14 cellular contexts compared by ENCODE assay signal in genomic region chr7:139060838-139061237, GRCh38. TPM values are rescaled to one million over a fixed set of nuclear protein-coding genes. Genes with fewer than 3 reads are reported as not detected.
A peak's percentile ranks its signal among the peaks of the same experiment; 100 is the strongest.
DNase-seq lines count a peak whose midpoint lies in the region; ATAC-seq and TF ChIP-seq lines count a peak whose summit lies in the region.
"Had no signal": no experiment of that assay in that cellular context is flagged by ENCODE, and none has a peak within 500 bp of the region (broad histone marks: within the 10 kb centered on the region; RNA-seq: fewer than 3 reads in every experiment).

No MANE protein-coding gene starts in this region.

- CTCF ChIA-PET in T-cell (lab: Charles Lee): interaction anchor here (0.9 to 2.6 kb wide), 6 partner anchors 10 to 174 kb away, joined by 3 to 23 read pairs (median 4); no protein-coding TSS in a partner anchor

- no peaks in the 10 kb centered on the region for H3K4me1 ChIP-seq in psoas muscle
- H3K4me1 ChIP-seq in tibial artery: no peaks in the 10 kb centered on the region

- peak overlapping the region; percentile 85 for H3K27ac Mint-ChIP-seq in activated T-cell treated with anti-CD3 and anti-CD28 coated beads, Interleukin-2, amount 50 U/mL, for 24 hours
- H3K27ac Mint-ChIP-seq in T-cell: peak overlapping the region; percentile 50 to 65
- peak overlapping the region; percentile 64 to 91 for H3K27ac Mint-ChIP-seq in effector memory CD8-positive, alpha-beta T cell

- H3K9me3 Mint-ChIP-seq in activated T-cell treated with anti-CD3 and anti-CD28 coated beads, Interleukin-2, amount 50 U/mL, for 24 hours: no peaks in the 10 kb centered on the region
- no peaks in the 10 kb centered on the region for H3K9me3 Mint-ChIP-seq in T-cell
- H3K9me3 Mint-ChIP-seq in effector memory CD8-positive, alpha-beta T cell: no peaks in the 10 kb centered on the region

- no peak for DNase-seq in activated T-cell treated with anti-CD3 and anti-CD28 coated beads, Interleukin-2, amount 50 U/mL, for 24 hours
- DNase-seq in activated T-cell treated with anti-CD3 and anti-CD28 coated beads for 4 hours (no peak), T-cell (no peak), psoas muscle (no peak), tibial artery (no peak), NCI-H82 (lab: John Stamatoyannopoulos, UW) (no peak)
- DNase-seq in effector memory CD8-positive, alpha-beta T cell: no peak
- DNase-seq: effector CD4-positive, alpha-beta T cell; NCI-H1930; NCI-H510A; SIG-M5 had no signal

- peaks cover 93% of the 10 kb centered on the region for H3K36me3 Mint-ChIP-seq in activated T-cell treated with anti-CD3 and anti-CD28 coated beads, Interleukin-2, amount 50 U/mL, for 24 hours (ENCODE audit: low read depth)
- H3K36me3 Mint-ChIP-seq in T-cell: peaks cover 69% of the 10 kb centered on the region
- H3K36me3 Mint-ChIP-seq in effector memory CD8-positive, alpha-beta T cell (ENCODE audit: insufficient read depth): peaks cover 100% of the 10 kb centered on the region

- ATAC-seq in T-cell (replicated peaks in 1 of 4) (no peak), psoas muscle (no peak), HG02981 (IDR thresholded peaks at IDR 0.05; ENCODE audit: unreplicated experiment) (no peak)
- ATAC-seq in effector memory CD8-positive, alpha-beta T cell (replicated peaks): no peak
- ATAC-seq: sciatic nerve had no signal

- H3K27me3 ChIP-seq in psoas muscle (ENCODE audit: insufficient read depth in 3 of 3, low read length in 2 of 3): no peaks in the 10 kb centered on the region
- H3K27me3 ChIP-seq in tibial artery: no peaks in the 10 kb centered on the region

- H3K36me3 ChIP-seq in psoas muscle (ENCODE audit: insufficient read depth in 1 of 2, low read depth in 1 of 2) (peaks cover 2 to 45% of the 10 kb centered on the region in 2 donors), tibial artery (peaks cover 38 to 82% (median 38%) of the 10 kb centered on the region in 3 donors)

- H3K27me3 Mint-ChIP-seq in activated T-cell treated with anti-CD3 and anti-CD28 coated beads, Interleukin-2, amount 50 U/mL, for 24 hours: no peaks in the 10 kb centered on the region
- no peaks in the 10 kb centered on the region for H3K27me3 Mint-ChIP-seq in T-cell
- H3K27me3 Mint-ChIP-seq in effector memory CD8-positive, alpha-beta T cell: no peaks in the 10 kb centered on the region

- H3K4me1 Mint-ChIP-seq in activated T-cell treated with anti-CD3 and anti-CD28 coated beads, Interleukin-2, amount 50 U/mL, for 24 hours (ENCODE audit: low read depth): peaks cover 80% of the 10 kb centered on the region
- H3K4me1 Mint-ChIP-seq in T-cell: peaks cover 58 to 72% (median 64%) of the 10 kb centered on the region in 3 donors
- peaks cover 33 to 52% of the 10 kb centered on the region in 2 donors for H3K4me1 Mint-ChIP-seq in effector memory CD8-positive, alpha-beta T cell (ENCODE audit: low read depth in 2 of 2)

- H3K9me3 ChIP-seq in psoas muscle: no peaks in the 10 kb centered on the region
- no peaks in the 10 kb centered on the region for H3K9me3 ChIP-seq in tibial artery

- H3K4me3 ChIP-seq in psoas muscle (no peak overlapping the region), tibial artery (no peak overlapping the region)
- H3K4me3 ChIP-seq: lung had no signal

- TF ChIP-seq CTCF in psoas muscle (IDR thresholded peaks at IDR 0.05): no peak
- no peak for TF ChIP-seq CTCF in tibial artery (IDR thresholded peaks at IDR 0.05)

- peak overlapping the region; percentile 37 for H3K27ac ChIP-seq in psoas muscle
- no peak overlapping the region for H3K27ac ChIP-seq in tibial artery

- WGBS in psoas muscle, 3 donors: 71 to 73% (median 72%) methylated on average over 4 of the region's 4 CpGs

- POLR2A ChIA-PET in T-cell (lab: Charles Lee): interaction anchor here (0.5 to 1.8 kb wide), 5 partner anchors 8 to 86 kb away, joined by 3 to 9 read pairs (median 6); no protein-coding TSS in a partner anchor

- intact Hi-C loops in psoas muscle (cut with DNase I): no loop called here
- intact Hi-C loops in tibial artery (cut with DNase I; ENCODE audit: low total_unique reads): no loop called here

- no peak overlapping the region for H3K4me3 Mint-ChIP-seq in activated T-cell treated with anti-CD3 and anti-CD28 coated beads, Interleukin-2, amount 50 U/mL, for 24 hours
- peak overlapping the region in 1 of 3 donors; percentile 27 for H3K4me3 Mint-ChIP-seq in T-cell
- H3K4me3 Mint-ChIP-seq in effector memory CD8-positive, alpha-beta T cell: peak overlapping the region in 1 of 2 donors; percentile 10

RNA-seq across cellular contexts. Expression of gene ZC3HAV1L, which starts 25.0 kb away (rescaled TPM):
- total RNA-seq in T-cell (1 to 10 TPM; 1.2 to 7.6 (median 5.1) TPM), psoas muscle (1 to 10 TPM; 1.2 to 2.4 (median 1.7) TPM)
- polyA plus RNA-seq in psoas muscle: under 1 TPM; 0.18 to 0.44 (median 0.22) TPM

RNA-seq across cellular contexts. Expression of gene ZC3HAV1, which starts 48.7 kb away (rescaled TPM):
- total RNA-seq in T-cell (100 to 1,000 TPM; 148 to 201 (median 155) TPM), psoas muscle (1 to 10 TPM; 3.0 to 5.3 (median 4.4) TPM)
- 1 to 10 TPM; 1.6 to 4.6 (median 1.6) TPM for polyA plus RNA-seq in psoas muscle

Comparison
In these comparisons a context has a peak if more than half of its experiments do, and no peak if none do; other contexts are left out.
1. RNA of gene ZC3HAV1, which starts 48.7 kb away (total RNA-seq): 148 to 201 TPM in T-cell; 3.0 to 5.3 TPM in psoas muscle; every median in the first group is over 10 times any median in the second.
2. Peak in every context shown above with its lines, with median percentiles within 50 percentile points of each other: H3K27ac Mint-ChIP-seq.